16 cellular contexts compared by ENCODE assay signal in genomic region chr22:42217752-42218280, GRCh38. TPM values are rescaled to one million over a fixed set of nuclear protein-coding genes. Genes with fewer than 3 reads are reported as not detected.
DNase-seq lines count a peak whose midpoint lies in the region; ATAC-seq lines count a peak whose summit lies in the region.
"Had no signal": no experiment of that assay in that cellular context is flagged by ENCODE, and none has a peak within 500 bp of the region (broad histone marks: within the 10 kb centered on the region; RNA-seq: fewer than 3 reads in every experiment).

No MANE protein-coding gene starts in this region.

- peaks cover 15% of the 10 kb centered on the region for H3K36me3 Mint-ChIP-seq in T-helper 1 cell treated with Interleukin-12 subunit alpha and Interleukin-12 subunit beta and Interleukin-4 antibody, amounts not matched to agents 30 μg/mL and 1 μg/mL, for 36 hours (ENCODE audit: low read depth)
- H3K36me3 Mint-ChIP-seq in naive thymus-derived CD8-positive, alpha-beta T cell, result peaks cover 0 to 28% (median 5%) of the 10 kb centered on the region in 3 donors

- peaks cover 23% of the 10 kb centered on the region for H3K4me1 ChIP-seq in HUES64 (ENCODE audit: insufficient read depth, low read length)
- H3K4me1 ChIP-seq in effector memory CD4-positive, alpha-beta T cell (ENCODE audit: control insufficient read depth, insufficient read depth, low read length, poor library complexity, severe bottlenecking), result peaks cover 12% of the 10 kb centered on the region

- ATAC-seq in naive thymus-derived CD8-positive, alpha-beta T cell, result no peak
- ATAC-seq in GM19397 (IDR thresholded peaks at IDR 0.05; ENCODE audit: unreplicated experiment), result no peak
- ATAC-seq in GM21576 (IDR thresholded peaks at IDR 0.05; ENCODE audit: unreplicated experiment), result no peak
- no peak for ATAC-seq in GM19467 (IDR thresholded peaks at IDR 0.05; ENCODE audit: unreplicated experiment)
- ATAC-seq: HCT116, left cardiac atrium had no signal

- H3K27me3 ChIP-seq in HUES64 (ENCODE audit: insufficient read depth, low read length), result no peaks in the 10 kb centered on the region
- no peaks in the 10 kb centered on the region for H3K27me3 ChIP-seq in effector memory CD4-positive, alpha-beta T cell (replicated peaks; ENCODE audit: control insufficient read depth, insufficient read depth, low read length, poor library complexity, severe bottlenecking)

- H3K4me1 Mint-ChIP-seq in T-helper 1 cell treated with Interleukin-12 subunit alpha and Interleukin-12 subunit beta and Interleukin-4 antibody, amounts not matched to agents 30 μg/mL and 1 μg/mL, for 36 hours (ENCODE audit: low read depth), result peaks cover 31% of the 10 kb centered on the region
- peaks cover 43 to 61% (median 58%) of the 10 kb centered on the region in 4 donors for H3K4me1 Mint-ChIP-seq in naive thymus-derived CD8-positive, alpha-beta T cell

- no peak overlapping the region for H3K9ac ChIP-seq in HUES64 (ENCODE audit: low read depth, low read length)

- H3K36me3 ChIP-seq in HUES64 (ENCODE audit: insufficient read depth, low read length), result peaks cover 25% of the 10 kb centered on the region
- H3K36me3 ChIP-seq in effector memory CD4-positive, alpha-beta T cell (ENCODE audit: control insufficient read depth, insufficient read depth, low read length), result peaks cover 24% of the 10 kb centered on the region

- peak overlapping the region; percentile 24; the same call in 1 of the 2 replicates for H3K4me3 ChIP-seq in HUES64 (ENCODE audit: low read length)
- H3K4me3 ChIP-seq in effector memory CD4-positive, alpha-beta T cell (ENCODE audit: insufficient read depth, low read depth, low read length, poor library complexity, severe bottlenecking), result no peak overlapping the region

- no peak for DNase-seq in T-helper 1 cell
- DNase-seq in effector memory CD4-positive, alpha-beta T cell, result no peak
- DNase-seq in naive thymus-derived CD8-positive, alpha-beta T cell, result no peak
- DNase-seq: activated B cell treated with CpG ODN at 0.5 μM for 24 hours; activated effector memory CD4-positive, alpha-beta T cell treated with anti-CD3 and anti-CD28 coated beads, Interleukin-2, amount 50 U/mL, for 16 hours; left cardiac atrium; NCI-H1092 treated with DMSO at 0.1 percent for 48 hours; NCI-H774; SHP77 treated with DMSO at 0.1 percent for 48 hours; trophoblast cell had no signal

- H3K27ac ChIP-seq in HUES64 (ENCODE audit: low read depth, low read length), result peak overlapping the region; percentile 90; the same call in 1 of the 2 replicates
- peak overlapping the region; percentile 42 for H3K27ac ChIP-seq in effector memory CD4-positive, alpha-beta T cell (ENCODE audit: insufficient read depth, low read length, poor library complexity, severe bottlenecking)

- peak overlapping the region; percentile 47 for H3K4me3 Mint-ChIP-seq in T-helper 1 cell treated with Interleukin-12 subunit alpha and Interleukin-12 subunit beta and Interleukin-4 antibody, amounts not matched to agents 30 μg/mL and 1 μg/mL, for 36 hours
- no peak overlapping the region for H3K4me3 Mint-ChIP-seq in naive thymus-derived CD8-positive, alpha-beta T cell
- H3K4me3 Mint-ChIP-seq: activated B cell treated with CpG ODN at 0.5 μM for 24 hours had no signal

- no peaks in the 10 kb centered on the region for H3K27me3 Mint-ChIP-seq in T-helper 1 cell treated with Interleukin-12 subunit alpha and Interleukin-12 subunit beta and Interleukin-4 antibody, amounts not matched to agents 30 μg/mL and 1 μg/mL, for 36 hours (ENCODE audit: low read depth)
- no peaks in the 10 kb centered on the region for H3K27me3 Mint-ChIP-seq in naive thymus-derived CD8-positive, alpha-beta T cell
- H3K27me3 Mint-ChIP-seq: activated B cell treated with CpG ODN at 0.5 μM for 24 hours had no signal

- 28% methylated on average over 4 of the region's 4 CpGs for WGBS in HUES64

- H3K27ac Mint-ChIP-seq in T-helper 1 cell treated with Interleukin-12 subunit alpha and Interleukin-12 subunit beta and Interleukin-4 antibody, amounts not matched to agents 30 μg/mL and 1 μg/mL, for 36 hours, result peak overlapping the region; percentile 74
- H3K27ac Mint-ChIP-seq in naive thymus-derived CD8-positive, alpha-beta T cell, result peak overlapping the region; percentile 15 to 90 (median 60)

- H3K9me3 Mint-ChIP-seq in T-helper 1 cell treated with Interleukin-12 subunit alpha and Interleukin-12 subunit beta and Interleukin-4 antibody, amounts not matched to agents 30 μg/mL and 1 μg/mL, for 36 hours, result no peaks in the 10 kb centered on the region
- no peaks in the 10 kb centered on the region for H3K9me3 Mint-ChIP-seq in naive thymus-derived CD8-positive, alpha-beta T cell
- H3K9me3 Mint-ChIP-seq: activated B cell treated with CpG ODN at 0.5 μM for 24 hours had no signal

- POLR2A ChIA-PET in naive thymus-derived CD8-positive, alpha-beta T cell (lab: Charles Lee), result interaction anchor here (0.6 kb wide), 2 partner anchors 15 to 34 kb away, joined by 4 to 5 read pairs; no protein-coding TSS in a partner anchor

- no peaks in the 10 kb centered on the region for H3K9me3 ChIP-seq in HUES64 (ENCODE audit: insufficient read depth, low read depth, low read length)
- no peaks in the 10 kb centered on the region for H3K9me3 ChIP-seq in effector memory CD4-positive, alpha-beta T cell (ENCODE audit: control insufficient read depth, low read length)

RNA-seq across cellular contexts. Expression of gene TCF20, which starts 52.6 kb away (rescaled TPM):
- polyA plus RNA-seq in HUES64 (2013, experiment 1 of 2), result 27.1 TPM
- 27.9 TPM for polyA plus RNA-seq in HUES64 (2013, experiment 2 of 2)
- 100 to 1,000 TPM in 1 of 2 experiments, 10 to 100 TPM in 1; 98.2 to 109 TPM for total RNA-seq in naive thymus-derived CD8-positive, alpha-beta T cell
- polyA plus RNA-seq in naive thymus-derived CD8-positive, alpha-beta T cell, result 1 to 10 TPM; 1.3 to 3.4 (median 2.4) TPM
